ENCODE assay signal across 11 cellular contexts in the genomic region with DNA sequence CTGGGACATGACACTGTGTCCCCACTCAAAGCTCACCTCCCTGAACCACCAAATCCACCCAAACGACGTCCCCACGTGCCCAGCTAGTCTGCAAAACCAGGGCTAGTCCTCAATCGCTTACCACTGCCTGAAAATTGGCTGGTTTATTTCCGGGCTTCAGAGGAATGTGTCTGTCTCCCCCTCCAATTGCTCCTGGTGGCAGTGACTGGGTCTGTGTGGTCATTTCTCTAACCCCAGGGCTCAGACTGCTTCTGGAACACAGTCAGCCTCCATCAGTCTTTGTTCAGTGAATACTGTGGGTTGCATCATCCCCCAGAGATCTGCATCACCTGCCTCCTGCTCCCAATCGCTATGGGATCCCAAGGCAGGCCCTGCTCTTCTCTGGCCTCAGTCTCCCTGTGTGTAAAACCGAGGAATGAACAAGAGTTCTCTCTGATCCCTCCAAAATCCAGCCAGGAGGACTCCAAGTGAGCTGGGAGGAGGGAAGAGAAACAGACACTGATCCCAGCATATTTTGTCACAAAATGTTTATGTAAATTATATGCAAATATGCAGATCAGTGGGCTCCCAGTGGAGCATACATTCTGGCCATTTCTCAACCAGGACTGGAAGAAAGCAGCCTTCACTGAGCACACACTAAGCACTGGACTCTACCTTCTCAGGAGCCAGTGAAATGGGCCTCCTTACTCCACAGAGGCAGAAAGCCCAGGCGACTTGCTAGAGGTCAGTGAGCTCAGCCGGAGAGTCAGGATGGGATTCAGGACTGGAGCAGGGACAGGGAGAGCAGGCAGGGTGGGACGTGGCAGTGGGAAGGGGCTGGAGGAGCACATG. TPM values are rescaled to one million over a fixed set of nuclear protein-coding genes. Genes with fewer than 3 reads are reported as not detected.
DNase-seq lines count a peak whose midpoint lies in the region; ATAC-seq, FAIRE-seq and TF ChIP-seq lines count a peak whose summit lies in the region.
"Had no signal": no experiment of that assay in that cellular context is flagged by ENCODE, and none has a peak within 500 bp of the region (broad histone marks: within the 10 kb centered on the region; RNA-seq: fewer than 3 reads in every experiment).

No MANE protein-coding gene starts in this region.

- H3K79me2 ChIP-seq in GM23338 (replicated peaks; ENCODE audit: insufficient read depth) (no peaks in the 10 kb centered on the region; the same call in 1 of the 2 replicates), smooth muscle cell (ENCODE audit: low read depth) (peaks cover 29% of the 10 kb centered on the region)

- peaks cover 43% of the 10 kb centered on the region for H3K4me1 Mint-ChIP-seq in GM23338

- no peak for DNase-seq in GM23338 (ENCODE audit: low spot score)
- peak; percentile 63 for DNase-seq in adipocyte (ENCODE audit: low read depth)
- no peak for DNase-seq in heart left ventricle
- no peak for DNase-seq in smooth muscle cell (lab: John Stamatoyannopoulos, UW; ENCODE audit: unreplicated experiment)
- DNase-seq in GM12892 (ENCODE audit: insufficient read length), result no peak
- no peak for DNase-seq in activated CD4-positive, alpha-beta T cell treated with anti-CD3 and anti-CD28 coated beads for 4 hours
- no peak for DNase-seq in Kasumi-1 (lab: John Stamatoyannopoulos, UW)
- DNase-seq: activated CD8-positive, alpha-beta memory T cell treated with anti-CD3 and anti-CD28 coated beads, Interleukin-2, amount 50 U/mL, for 4 hours had no signal

- peak overlapping the region; percentile 96 for H3K27ac Mint-ChIP-seq in GM23338
- H3K27ac Mint-ChIP-seq: natural killer cell treated with Interleukin-12 subunit alpha and Interleukin-12 subunit beta and Interleukin-15 and Interleukin-18, amount 100 ng/mL, for 72 hours had no signal

- TF ChIP-seq POLR2A in heart left ventricle (IDR thresholded peaks at IDR 0.05) (no peak), GM12892 (IDR thresholded peaks at IDR 0.05; ENCODE audit: low read depth, low read length) (no peak)

- H3K4me3 Mint-ChIP-seq in GM23338, result peak overlapping the region; percentile 3; the same call in 1 of the 3 replicates
- H3K4me3 Mint-ChIP-seq: natural killer cell treated with Interleukin-12 subunit alpha and Interleukin-12 subunit beta and Interleukin-15 and Interleukin-18, amount 100 ng/mL, for 72 hours had no signal

- H3K9ac ChIP-seq in adipocyte (ENCODE audit: low read length) (peak overlapping the region; percentile 56), smooth muscle cell (ENCODE audit: low read depth) (peak overlapping the region; percentile 65)

- WGBS in heart left ventricle, 4 donors, result 75 to 84% (median 79%) methylated on average over 10 of the region's 10 CpGs
- 31% methylated on average over 10 of the region's 10 CpGs for WGBS in smooth muscle cell (ENCODE audit: low lambda C conversion rate)

- H2AFZ ChIP-seq in GM23338 (no peak overlapping the region), smooth muscle cell (ENCODE audit: low read depth) (no peak overlapping the region)

- H4K20me1 ChIP-seq in GM23338 (replicated peaks; ENCODE audit: insufficient read depth), result 0 out of 2 replicates have a peak, but pooled peaks cover 2% of the 10 kb centered on the region
- peaks cover 43% of the 10 kb centered on the region for H4K20me1 ChIP-seq in smooth muscle cell (ENCODE audit: low read depth)

- H3K9me2 ChIP-seq in GM23338 (ENCODE audit: insufficient read depth), result no peaks in the 10 kb centered on the region

- H3K9me3 Mint-ChIP-seq in GM23338, result no peaks in the 10 kb centered on the region
- H3K9me3 Mint-ChIP-seq: natural killer cell treated with Interleukin-12 subunit alpha and Interleukin-12 subunit beta and Interleukin-15 and Interleukin-18, amount 100 ng/mL, for 72 hours had no signal

- no peak for TF ChIP-seq CTCF in GM23338 (conservative IDR thresholded peaks at IDR 0.05; ENCODE audit: low read depth in 2 of 2)
- no peak for TF ChIP-seq CTCF in heart left ventricle (IDR thresholded peaks at IDR 0.05)
- TF ChIP-seq CTCF in smooth muscle cell (IDR thresholded peaks at IDR 0.05; ENCODE audit: borderline replicate concordance, insufficient read depth, poor library complexity, severe bottlenecking), result no peak

- H3K4me2 ChIP-seq in GM23338, result 0 out of 2 replicates have a peak overlapping the region, but pooled peaks have one; percentile 12
- peak overlapping the region; percentile 18 for H3K4me2 ChIP-seq in smooth muscle cell

- H3K9me3 ChIP-seq in adipocyte (ENCODE audit: control insufficient read depth, low read length) (no peaks in the 10 kb centered on the region), heart left ventricle (no peaks in the 10 kb centered on the region), smooth muscle cell (replicated peaks; ENCODE audit: low read depth) (no peaks in the 10 kb centered on the region)

- peaks cover 5% of the 10 kb centered on the region for H3K27me3 Mint-ChIP-seq in GM23338 (ENCODE audit: insufficient read depth, low read depth, poor library complexity)

- intact Hi-C loops in heart left ventricle (cut with DNase I), result loop anchor here in 1 of 10 donors (5.0 kb wide), 1 partner anchor 65 kb away; no protein-coding TSS in a partner anchor

- H3K36me3 Mint-ChIP-seq in GM23338 (ENCODE audit: low read depth), result no peaks in the 10 kb centered on the region
- H3K36me3 Mint-ChIP-seq: natural killer cell treated with Interleukin-12 subunit alpha and Interleukin-12 subunit beta and Interleukin-15 and Interleukin-18, amount 100 ng/mL, for 72 hours had no signal

- no peaks in the 10 kb centered on the region for H3K36me3 ChIP-seq in GM23338 (ENCODE audit: insufficient read depth)
- no peaks in the 10 kb centered on the region for H3K36me3 ChIP-seq in adipocyte (ENCODE audit: control insufficient read depth, insufficient read depth, low read length, severe bottlenecking)
- H3K36me3 ChIP-seq in heart left ventricle, result no peaks in the 10 kb centered on the region
- no peaks in the 10 kb centered on the region for H3K36me3 ChIP-seq in smooth muscle cell (ENCODE audit: low read depth)

- FAIRE-seq in GM12892 (lab: Jason Lieb, UNC), result no peak
- FAIRE-seq: endometrium had no signal

- H3K27ac ChIP-seq in GM23338 (ENCODE audit: low read depth) (no peak overlapping the region), heart left ventricle (peak overlapping the region; percentile 44 to 88 (median 62)), smooth muscle cell (ENCODE audit: low read depth) (peak overlapping the region; percentile 89)

- H3K27me3 ChIP-seq in GM23338 (ENCODE audit: insufficient read depth), result no peaks in the 10 kb centered on the region
- no peaks in the 10 kb centered on the region for H3K27me3 ChIP-seq in adipocyte (replicated peaks; ENCODE audit: control insufficient read depth, insufficient read depth, low read length)
- no peaks in the 10 kb centered on the region for H3K27me3 ChIP-seq in heart left ventricle
- H3K27me3 ChIP-seq in smooth muscle cell (ENCODE audit: low read depth), result no peaks in the 10 kb centered on the region

- ATAC-seq in GM23338 (peak; percentile 24), heart left ventricle (peak in 3 of 4 donors; percentile 4 to 42 (median 26)), GM19452 (IDR thresholded peaks at IDR 0.05; ENCODE audit: unreplicated experiment) (no peak)

- H3F3A ChIP-seq in GM23338 (replicated peaks; ENCODE audit: low read depth) (no peaks in the 10 kb centered on the region), smooth muscle cell (ENCODE audit: low read depth) (no peaks in the 10 kb centered on the region)

- H3K4me3 ChIP-seq in GM23338 (no peak overlapping the region), adipocyte (ENCODE audit: low read length) (no peak overlapping the region), heart left ventricle (no peak overlapping the region), smooth muscle cell (no peak overlapping the region)

- H3K4me1 ChIP-seq in GM23338 (ENCODE audit: insufficient read depth) (peaks cover 15% of the 10 kb centered on the region), adipocyte (ENCODE audit: control insufficient read depth, insufficient read depth, low read length) (peaks cover 26% of the 10 kb centered on the region), heart left ventricle (peaks cover 0 to 60% (median 26%) of the 10 kb centered on the region in 12 donors), smooth muscle cell (ENCODE audit: low read depth) (peaks cover 6% of the 10 kb centered on the region)

TF ChIP-seq in GM23338, 12 proteins besides CTCF, POLR2A, EP300 and RAD21:
- TF ChIP-seq POLR2AphosphoS5 (IDR thresholded peaks at IDR 0.05; ENCODE audit: low read depth) (no peak), ZNF114 (CRISPR knock-in tag; IDR thresholded peaks at IDR 0.05) (no peak)

RNA-seq across cellular contexts. Expression of a gene that starts 20.9 kb away (rescaled TPM):
- total RNA-seq in GM23338 (2014; rRNA removed; shearing (Covaris generic)), result 22.4 and 29.7 TPM in 2 replicates
- 5.2 and 5.8 TPM in 2 replicates for polyA plus RNA-seq in GM23338 (2016; fragmentation: Nextera tagmentation; extraction: Ambion mirVana)
- total RNA-seq in heart left ventricle, result 10 to 100 TPM; 16.8 to 83.4 (median 29.5) TPM
- polyA plus RNA-seq in heart left ventricle, result 10 to 100 TPM; 22.0 to 24.6 TPM
- total RNA-seq in smooth muscle cell, result 45.8 and 46.3 TPM in 2 replicates
- 86.8 and 112 TPM in 2 replicates for polyA plus RNA-seq in smooth muscle cell
- polyA plus RNA-seq in GM12892 (2012; ENCODE audit: missing spikeins), result 0.28 TPM
